ENCODE assay signal across 13 cellular contexts in genomic region chr1:200367841-200368534, GRCh38. TPM values are rescaled to one million over a fixed set of nuclear protein-coding genes. Genes with fewer than 3 reads are reported as not detected.
A peak's percentile ranks its signal among the peaks of the same experiment; 100 is the strongest.
DNase-seq lines count a peak whose midpoint lies in the region; ATAC-seq and TF ChIP-seq lines count a peak whose summit lies in the region.
"Had no signal": no experiment of that assay in that cellular context is flagged by ENCODE, and none has a peak within 500 bp of the region (broad histone marks: within the 10 kb centered on the region; RNA-seq: fewer than 3 reads in every experiment).

No MANE protein-coding gene starts in this region.

- H3K4me3 ChIP-seq in WERI-Rb-1 (ENCODE audit: low read depth, low read length): no peak overlapping the region
- H3K4me3 ChIP-seq in kidney epithelial cell (ENCODE audit: low read depth, low read length): no peak overlapping the region
- H3K4me3 ChIP-seq: skin epidermis had no signal

- peak overlapping the region; percentile 77 for H3K27ac ChIP-seq in WERI-Rb-1

- H3K27me3 ChIP-seq in WERI-Rb-1 (ENCODE audit: insufficient read depth, low read depth, severe bottlenecking) (no peaks in the 10 kb centered on the region), kidney epithelial cell (ENCODE audit: control insufficient read depth, insufficient read depth, low read length) (no peaks in the 10 kb centered on the region)

- intact Hi-C loops in Right ventricle myocardium superior (cut with DNase I) (no loop called here), cardiac septum (cut with DNase I) (loop anchor here (5.0 kb wide), 1 partner anchor 39 kb away; no protein-coding TSS in a partner anchor)

- DNase-seq in Right ventricle myocardium superior: no peak
- DNase-seq in cardiac septum (ENCODE audit: low spot score): no peak
- DNase-seq in WERI-Rb-1: peak; percentile 60
- DNase-seq in kidney epithelial cell (ENCODE audit: low read depth): peak; percentile 39
- DNase-seq in T1000 (lab: John Stamatoyannopoulos, UW): no peak
- no peak for DNase-seq in NCI-H748 treated with DMSO at 0.1 percent for 48 hours (lab: John Stamatoyannopoulos, UW)
- DNase-seq in DMS79 (lab: John Stamatoyannopoulos, UW): no peak
- DNase-seq: ACHN; activated T-cell treated with anti-CD3 and anti-CD28 coated beads, Interleukin-2, amount 50 U/mL, for 1 hour; NCI-H187; stimulated activated naive B cell treated with anti-CD40 and anti-IgM and Interleukin-4, amounts not matched to agents 10 μg/mL and 1 μg/mL and 100 μg/mL, for 72 hours had no signal

- H3K9me3 ChIP-seq in WERI-Rb-1 (ENCODE audit: severe bottlenecking): peaks cover 2% of the 10 kb centered on the region

- TF ChIP-seq CTCF in WERI-Rb-1 (IDR thresholded peaks at IDR 0.05; ENCODE audit: low read depth, low read length) (no peak), kidney epithelial cell (IDR thresholded peaks at IDR 0.05; ENCODE audit: insufficient read depth, low read length, poor library complexity, severe bottlenecking) (no peak)

- no peaks in the 10 kb centered on the region for H3K36me3 ChIP-seq in WERI-Rb-1
- no peaks in the 10 kb centered on the region for H3K36me3 ChIP-seq in kidney epithelial cell (ENCODE audit: control insufficient read depth, insufficient read depth, low read length)

- ATAC-seq in Right ventricle myocardium superior (ENCODE audit: poor library complexity) (peak; percentile 85), GM21576 (IDR thresholded peaks at IDR 0.05; ENCODE audit: unreplicated experiment) (no peak)
- ATAC-seq: stimulated activated naive B cell treated with anti-CD40 and anti-IgM and Interleukin-4, amounts not matched to agents 10 μg/mL and 1 μg/mL and 100 μg/mL, for 72 hours had no signal

RNA-seq across cellular contexts. Expression of gene ZNF281, which starts 41.8 kb away (rescaled TPM):
- total RNA-seq in Right ventricle myocardium superior (7.3 TPM), cardiac septum (8.5 TPM), kidney epithelial cell (25.3 and 27.6 TPM in 2 replicates)

Comparison
In these comparisons a context has a peak if more than half of its experiments do, and no peak if none do; other contexts are left out.
1. DNase-seq: peak in WERI-Rb-1 (single experiment) and kidney epithelial cell (single experiment); none in Right ventricle myocardium superior (single experiment), cardiac septum (single experiment), T1000 (single experiment), NCI-H748 treated with DMSO at 0.1 percent for 48 hours (single experiment) and DMS79 (single experiment).